Comparison of ENCODE assay signal across 1 cellular context in the genomic region with DNA sequence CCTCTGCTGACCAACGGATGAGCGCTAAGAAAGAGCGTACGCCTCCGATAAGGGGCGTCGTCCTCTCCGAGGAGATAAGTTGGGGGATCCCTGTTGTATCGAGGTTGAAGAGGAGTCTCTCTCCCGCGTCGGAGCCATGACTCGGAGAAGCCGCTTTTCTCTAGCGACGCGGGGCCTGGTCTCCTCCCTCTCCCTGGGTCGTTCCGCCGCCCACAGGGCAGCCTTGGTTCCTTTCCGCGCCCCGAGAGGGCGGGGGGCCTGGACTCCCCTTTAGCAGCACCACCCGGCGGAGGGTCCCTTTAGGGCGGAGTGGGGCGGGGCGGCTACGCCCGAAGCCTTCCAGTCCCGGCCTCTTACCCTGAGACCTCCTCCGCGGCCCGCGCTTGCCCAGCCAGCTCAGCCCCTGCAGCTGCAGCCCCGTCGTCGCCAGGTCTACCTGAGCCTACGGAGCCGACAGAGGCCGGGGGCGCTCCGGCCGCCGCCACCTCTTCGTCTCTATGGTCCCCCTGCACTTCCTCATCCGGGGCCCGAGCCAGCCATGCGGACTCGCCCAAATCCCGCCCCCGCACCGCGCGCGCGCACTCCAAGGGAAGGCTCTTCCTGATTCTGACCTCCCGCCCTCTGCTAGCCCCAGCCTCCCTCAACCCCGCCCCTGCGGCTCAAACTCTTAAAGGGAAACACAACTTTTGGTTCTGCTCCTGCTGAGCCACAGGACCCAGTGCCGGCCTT.
A peak's percentile ranks its signal among the peaks of the same experiment; 100 is the strongest.
TF ChIP-seq lines count a peak whose summit lies in the region.

TSS of gene PRR14L (minus strand) at position 497 of the 729 bp plus-strand sequence. CDS start 11,272 bp downstream, outside the sequence.

TF ChIP-seq in GM12878, 131 proteins besides CTCF, POLR2A, EP300 and RAD21 (continued from another document and continues in another):
- TF ChIP-seq HCFC1 (IDR thresholded peaks at IDR 0.05; ENCODE audit: low read length) (peak; percentile 66), SRF (IDR thresholded peaks at IDR 0.05; ENCODE audit: low read depth in 2 of 2, low read length in 2 of 2) (0 out of 4 replicates have a peak, but pooled peaks of 1 of the 2 experiments have one; percentile 25), MYC (IDR thresholded peaks at IDR 0.05; ENCODE audit: insufficient read depth, insufficient read length, insufficient replicate concordance, low read length, severe bottlenecking) (peak; percentile 70), FOS (IDR thresholded peaks at IDR 0.05; ENCODE audit: borderline replicate concordance, extremely low read depth, insufficient read length) (no peak), FOXM1 (IDR thresholded peaks at IDR 0.05; ENCODE audit: low read depth, low read length) (no peak), FOXK2 (IDR thresholded peaks at IDR 0.05) (no peak), NFIC (IDR thresholded peaks at IDR 0.05; ENCODE audit: low read depth, low read length) (no peak), CHD1 (IDR thresholded peaks at IDR 0.05; ENCODE audit: low read depth, low read length) (no peak), TAF1 (IDR thresholded peaks at IDR 0.05; ENCODE audit: borderline replicate concordance, low read depth, low read length) (peak; percentile 94), SMARCA5 (IDR thresholded peaks at IDR 0.05) (peak; percentile 55; the same call in 1 of the 2 replicates), JUND (IDR thresholded peaks at IDR 0.05; ENCODE audit: low read depth, low read length) (peak; percentile 50; the same call in 1 of the 2 replicates), NR2C1 (IDR thresholded peaks at IDR 0.05) (peak; percentile 86), E2F8 (IDR thresholded peaks at IDR 0.05; ENCODE audit: low read depth, partially characterized antibody) (no peak), IKZF1 (conservative IDR thresholded peaks at IDR 0.05) (peak; percentile 87), ASH2L (IDR thresholded peaks at IDR 0.05; ENCODE audit: borderline replicate concordance, low read depth) (no peak), SIX5 (IDR thresholded peaks at IDR 0.05; ENCODE audit: low read depth, low read length, severe bottlenecking) (peak; percentile 25), CREB1 (IDR thresholded peaks at IDR 0.05; ENCODE audit: low read depth) (peak; percentile 57), ZNF687 (IDR thresholded peaks at IDR 0.05) (0 out of 2 replicates have a peak, but pooled peaks have one; percentile 35), JUNB (IDR thresholded peaks at IDR 0.05) (no peak), PAX8 (IDR thresholded peaks at IDR 0.05) (no peak), RB1 (IDR thresholded peaks at IDR 0.05; ENCODE audit: borderline replicate concordance) (peak; percentile 86; the same call in 1 of the 2 replicates), LARP7 (IDR thresholded peaks at IDR 0.05) (peak; percentile 74; the same call in 1 of the 2 replicates), POLR2AphosphoS5 (IDR thresholded peaks at IDR 0.05; ENCODE audit: low read length) (peak; percentile 94), BMI1 (IDR thresholded peaks at IDR 0.05; ENCODE audit: borderline replicate concordance) (no peak), ELK1 (IDR thresholded peaks at IDR 0.05; ENCODE audit: low read depth, low read length) (0 out of 2 replicates have a peak, but pooled peaks have one; percentile 13), IKZF2 (IDR thresholded peaks at IDR 0.05) (peak in 1 of 2 experiments; percentile 44; a peak in 1 of 4 replicates), MXI1 (IDR thresholded peaks at IDR 0.05; ENCODE audit: low read depth, low read length) (peak; percentile 67), CREM (IDR thresholded peaks at IDR 0.05; ENCODE audit: low read depth) (peak; percentile 38; the same call in 1 of the 2 replicates), ZNF207 (IDR thresholded peaks at IDR 0.05; ENCODE audit: borderline replicate concordance) (peak; percentile 59; the same call in 1 of the 2 replicates), NRF1 (conservative IDR thresholded peaks at IDR 0.05; ENCODE audit: low read depth, low read length) (peak; percentile 36), EZH2 (IDR thresholded peaks at IDR 0.05; ENCODE audit: borderline replicate concordance, control insufficient read depth, low read depth, low read length) (no peak), MEF2B (IDR thresholded peaks at IDR 0.05; ENCODE audit: partially characterized antibody, poor library complexity, severe bottlenecking) (no peak), ZNF24 (IDR thresholded peaks at IDR 0.05) (no peak), GATAD2B (conservative IDR thresholded peaks at IDR 0.05; ENCODE audit: low read depth) (peak; percentile 95), NR2C2 (IDR thresholded peaks at IDR 0.05; ENCODE audit: borderline replicate concordance, control insufficient read depth, insufficient read length, low read depth) (no peak)
- TF ChIP-seq, protein P1, sequence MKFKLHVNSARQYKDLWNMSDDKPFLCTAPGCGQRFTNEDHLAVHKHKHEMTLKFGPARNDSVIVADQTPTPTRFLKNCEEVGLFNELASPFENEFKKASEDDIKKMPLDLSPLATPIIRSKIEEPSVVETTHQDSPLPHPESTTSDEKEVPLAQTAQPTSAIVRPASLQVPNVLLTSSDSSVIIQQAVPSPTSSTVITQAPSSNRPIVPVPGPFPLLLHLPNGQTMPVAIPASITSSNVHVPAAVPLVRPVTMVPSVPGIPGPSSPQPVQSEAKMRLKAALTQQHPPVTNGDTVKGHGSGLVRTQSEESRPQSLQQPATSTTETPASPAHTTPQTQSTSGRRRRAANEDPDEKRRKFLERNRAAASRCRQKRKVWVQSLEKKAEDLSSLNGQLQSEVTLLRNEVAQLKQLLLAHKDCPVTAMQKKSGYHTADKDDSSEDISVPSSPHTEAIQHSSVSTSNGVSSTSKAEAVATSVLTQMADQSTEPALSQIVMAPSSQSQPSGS (IDR thresholded peaks at IDR 0.05; ENCODE audit: low read length), result no peak
- TF ChIP-seq, protein P2, sequence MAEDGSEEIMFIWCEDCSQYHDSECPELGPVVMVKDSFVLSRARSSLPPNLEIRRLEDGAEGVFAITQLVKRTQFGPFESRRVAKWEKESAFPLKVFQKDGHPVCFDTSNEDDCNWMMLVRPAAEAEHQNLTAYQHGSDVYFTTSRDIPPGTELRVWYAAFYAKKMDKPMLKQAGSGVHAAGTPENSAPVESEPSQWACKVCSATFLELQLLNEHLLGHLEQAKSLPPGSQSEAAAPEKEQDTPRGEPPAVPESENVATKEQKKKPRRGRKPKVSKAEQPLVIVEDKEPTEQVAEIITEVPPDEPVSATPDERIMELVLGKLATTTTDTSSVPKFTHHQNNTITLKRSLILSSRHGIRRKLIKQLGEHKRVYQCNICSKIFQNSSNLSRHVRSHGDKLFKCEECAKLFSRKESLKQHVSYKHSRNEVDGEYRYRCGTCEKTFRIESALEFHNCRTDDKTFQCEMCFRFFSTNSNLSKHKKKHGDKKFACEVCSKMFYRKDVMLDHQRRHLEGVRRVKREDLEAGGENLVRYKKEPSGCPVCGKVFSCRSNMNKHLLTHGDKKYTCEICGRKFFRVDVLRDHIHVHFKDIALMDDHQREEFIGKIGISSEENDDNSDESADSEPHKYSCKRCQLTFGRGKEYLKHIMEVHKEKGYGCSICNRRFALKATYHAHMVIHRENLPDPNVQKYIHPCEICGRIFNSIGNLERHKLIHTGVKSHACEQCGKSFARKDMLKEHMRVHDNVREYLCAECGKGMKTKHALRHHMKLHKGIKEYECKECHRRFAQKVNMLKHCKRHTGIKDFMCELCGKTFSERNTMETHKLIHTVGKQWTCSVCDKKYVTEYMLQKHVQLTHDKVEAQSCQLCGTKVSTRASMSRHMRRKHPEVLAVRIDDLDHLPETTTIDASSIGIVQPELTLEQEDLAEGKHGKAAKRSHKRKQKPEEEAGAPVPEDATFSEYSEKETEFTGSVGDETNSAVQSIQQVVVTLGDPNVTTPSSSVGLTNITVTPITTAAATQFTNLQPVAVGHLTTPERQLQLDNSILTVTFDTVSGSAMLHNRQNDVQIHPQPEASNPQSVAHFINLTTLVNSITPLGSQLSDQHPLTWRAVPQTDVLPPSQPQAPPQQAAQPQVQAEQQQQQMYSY (CRISPR knock-in tag; IDR thresholded peaks at IDR 0.05), result no peak
- TF ChIP-seq, protein P3, sequence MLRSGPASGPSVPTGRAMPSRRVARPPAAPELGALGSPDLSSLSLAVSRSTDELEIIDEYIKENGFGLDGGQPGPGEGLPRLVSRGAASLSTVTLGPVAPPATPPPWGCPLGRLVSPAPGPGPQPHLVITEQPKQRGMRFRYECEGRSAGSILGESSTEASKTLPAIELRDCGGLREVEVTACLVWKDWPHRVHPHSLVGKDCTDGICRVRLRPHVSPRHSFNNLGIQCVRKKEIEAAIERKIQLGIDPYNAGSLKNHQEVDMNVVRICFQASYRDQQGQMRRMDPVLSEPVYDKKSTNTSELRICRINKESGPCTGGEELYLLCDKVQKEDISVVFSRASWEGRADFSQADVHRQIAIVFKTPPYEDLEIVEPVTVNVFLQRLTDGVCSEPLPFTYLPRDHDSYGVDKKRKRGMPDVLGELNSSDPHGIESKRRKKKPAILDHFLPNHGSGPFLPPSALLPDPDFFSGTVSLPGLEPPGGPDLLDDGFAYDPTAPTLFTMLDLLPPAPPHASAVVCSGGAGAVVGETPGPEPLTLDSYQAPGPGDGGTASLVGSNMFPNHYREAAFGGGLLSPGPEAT (IDR thresholded peaks at IDR 0.05; ENCODE audit: low read depth), result peak; percentile 89
- TF ChIP-seq, protein P4, sequence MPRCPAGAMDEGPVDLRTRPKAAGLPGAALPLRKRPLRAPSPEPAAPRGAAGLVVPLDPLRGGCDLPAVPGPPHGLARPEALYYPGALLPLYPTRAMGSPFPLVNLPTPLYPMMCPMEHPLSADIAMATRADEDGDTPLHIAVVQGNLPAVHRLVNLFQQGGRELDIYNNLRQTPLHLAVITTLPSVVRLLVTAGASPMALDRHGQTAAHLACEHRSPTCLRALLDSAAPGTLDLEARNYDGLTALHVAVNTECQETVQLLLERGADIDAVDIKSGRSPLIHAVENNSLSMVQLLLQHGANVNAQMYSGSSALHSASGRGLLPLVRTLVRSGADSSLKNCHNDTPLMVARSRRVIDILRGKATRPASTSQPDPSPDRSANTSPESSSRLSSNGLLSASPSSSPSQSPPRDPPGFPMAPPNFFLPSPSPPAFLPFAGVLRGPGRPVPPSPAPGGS (IDR thresholded peaks at IDR 0.05; ENCODE audit: borderline replicate concordance, insufficient read depth, low read depth, low read length, poor library complexity, severe bottlenecking), result peak; percentile 35
